33 cellular contexts compared by ENCODE assay signal in the genomic region with DNA sequence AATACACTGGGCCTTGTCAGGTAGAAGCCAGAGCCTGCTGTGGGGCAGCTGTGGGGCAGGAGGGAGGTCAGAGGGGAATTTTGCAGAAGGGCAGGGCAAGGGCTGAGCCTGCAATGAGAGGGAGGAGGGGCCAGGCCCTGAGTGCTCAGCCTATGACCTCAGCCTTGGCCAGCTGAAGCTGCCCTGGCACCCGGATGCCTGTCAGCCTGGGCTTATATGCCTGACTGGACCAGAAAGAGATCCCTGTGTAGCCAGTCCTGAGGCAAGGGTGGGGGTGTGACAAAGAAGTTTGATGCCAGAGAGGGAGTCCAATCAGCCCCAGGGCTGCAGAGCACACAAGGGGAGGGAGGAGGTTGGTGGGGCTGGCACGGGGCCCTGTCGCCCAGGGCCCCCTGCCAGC. TPM values are rescaled to one million over a fixed set of nuclear protein-coding genes. Genes with fewer than 3 reads are reported as not detected.
DNase-seq lines count a peak whose midpoint lies in the region; ATAC-seq, FAIRE-seq and TF ChIP-seq lines count a peak whose summit lies in the region.
"Had no signal": no experiment of that assay in that cellular context is flagged by ENCODE, and none has a peak within 500 bp of the region (broad histone marks: within the 10 kb centered on the region; RNA-seq: fewer than 3 reads in every experiment).

No MANE protein-coding gene starts in this region.

- H3K4me1 ChIP-seq in mammary epithelial cell (ENCODE audit: insufficient read depth, low read length) (peaks cover 6% of the 10 kb centered on the region), kidney (ENCODE audit: control insufficient read depth in 1 of 2, insufficient read depth in 1 of 2, low read depth in 1 of 2, low read length in 2 of 2) (peaks cover 0 to 3% of the 10 kb centered on the region in 2 donors)

- CTCF ChIA-PET in MCF 10A (lab: Yijun Ruan, JAX) = interaction anchor here (0.6 to 14.9 kb wide), 6 partner anchors 15 to 84 kb away, joined by 3 to 372 read pairs (median 4); partner anchors contain the start of gene RBM28
- CTCF ChIA-PET in mammary epithelial cell (lab: Charles Lee; ENCODE audit: low non-redundant PET) = interaction anchor here (1.1 kb wide), 1 partner anchor 36 kb away, joined by 6 read pairs; no protein-coding TSS in a partner anchor

- H4K20me1 ChIP-seq in mammary epithelial cell (ENCODE audit: insufficient read depth, low read length) = no peaks in the 10 kb centered on the region
- H4K20me1 ChIP-seq: BLaER1 had no signal

- dilution Hi-C loops in mammary epithelial cell (cut with HindIII; ENCODE audit: low sequenced_read_pairs) = no loop called here

- H3K36me3 ChIP-seq in mammary epithelial cell (ENCODE audit: insufficient read depth, low read length) = no peaks in the 10 kb centered on the region
- no peaks in the 10 kb centered on the region for H3K36me3 ChIP-seq in kidney (ENCODE audit: control insufficient read depth in 1 of 2, insufficient read depth in 2 of 2, low read length in 2 of 2)
- H3K36me3 ChIP-seq: BLaER1, lower lobe of right lung, SJSA1, upper lobe of left lung had no signal

- H3K4me3 Mint-ChIP-seq in MCF 10A (ENCODE audit: unreplicated experiment) = no peak overlapping the region
- no peak overlapping the region for H3K4me3 Mint-ChIP-seq in stimulated activated memory B cell treated with anti-CD40 and anti-IgM and Interleukin-4, amounts not matched to agents 10 μg/mL and 1 μg/mL and 100 μg/mL, for 72 hours
- H3K4me3 Mint-ChIP-seq in nephron progenitor cell = no peak overlapping the region
- H3K4me3 Mint-ChIP-seq: activated CD4-positive, alpha-beta T cell treated with anti-CD3 and anti-CD28 coated beads, Interleukin-2, amount 10 ng/mL, durations not matched to agents 24 days and 14 days; activated CD8-positive, alpha-beta memory T cell treated with anti-CD3 and anti-CD28 coated beads, Interleukin-2, amount 10 ng/mL, durations not matched to agents 7 days and 5 days; activated naive CD4-positive, alpha-beta T cell treated with anti-CD3 and anti-CD28 coated beads, Interleukin-2, amount 50 U/mL, for 24 hours; activated T-helper 1 cell treated with anti-CD3 and anti-CD28 coated beads, Interleukin-12 subunit alpha, Interleukin-12 subunit beta, Interleukin-2, Interleukin-4 antibody, amounts not matched to agents 30 ng/mL and 10 ng/mL and 1 ng/mL, durations not matched to agents 14 hours and 24 hours and 36 hours; GM23338; immature natural killer cell; stimulated activated naive CD8-positive, alpha-beta T cell treated with anti-CD3 and anti-CD28 coated beads, Interleukin-15, Interleukin-2, amounts not matched to agents 100 ng/mL and 50 ng/mL, for 24 hours; T-helper 17 cell had no signal

- H3K27ac ChIP-seq in mammary epithelial cell (ENCODE audit: insufficient read depth, low read depth, low read length) (no peak overlapping the region), kidney (ENCODE audit: low read depth in 2 of 2, low read length in 2 of 2) (no peak overlapping the region)
- H3K27ac ChIP-seq: BLaER1, dorsolateral prefrontal cortex, foreskin keratinocyte, hepatocyte, HL-60, lower lobe of right lung, SJSA1, upper lobe of left lung had no signal

- H3K9me3 ChIP-seq in mammary epithelial cell (replicated peaks; ENCODE audit: insufficient read depth, low read length) = no peaks in the 10 kb centered on the region
- no peaks in the 10 kb centered on the region for H3K9me3 ChIP-seq in kidney (ENCODE audit: control insufficient read depth in 1 of 2, low read length in 2 of 2)
- H3K9me3 ChIP-seq: BLaER1, lower lobe of right lung, SJSA1, upper lobe of left lung had no signal

- no peak overlapping the region for H2AFZ ChIP-seq in mammary epithelial cell (ENCODE audit: low read depth, low read length)
- H2AFZ ChIP-seq: GM23338, hepatocyte had no signal

- H3K79me2 ChIP-seq in mammary epithelial cell (ENCODE audit: insufficient read depth, low read length) = no peaks in the 10 kb centered on the region
- H3K79me2 ChIP-seq: hepatocyte had no signal

- DNase-seq in MCF 10A (ENCODE audit: unreplicated experiment) (peak; percentile 29), mammary epithelial cell (no peak), RKO (ENCODE audit: low spot score) (peak; percentile 65), kidney (peak; percentile 52), A172 (ENCODE audit: low spot score) (no peak), nephron progenitor cell (no peak), foreskin fibroblast (no peak)
- DNase-seq: activated CD4-positive, alpha-beta T cell treated with anti-CD3 and anti-CD28 coated beads, Interleukin-2, amount 10 ng/mL, durations not matched to agents 24 days and 14 days; activated CD8-positive, alpha-beta memory T cell treated with anti-CD3 and anti-CD28 coated beads, Interleukin-2, amount 10 ng/mL, durations not matched to agents 7 days and 5 days; aorta; central memory CD4-positive, alpha-beta T cell; COR-L47; dorsolateral prefrontal cortex; foreskin keratinocyte; immature natural killer cell; lower lobe of right lung; NCI-H1417; NCI-H2107; NCI-H526; OCI-M1; stimulated activated CD4-positive, alpha-beta T cell treated with anti-CD3 and anti-CD28 coated beads, Interleukin-4, amount 100 ng/mL, for 1 hour; T-helper 17 cell had no signal

- H3K4me3 ChIP-seq in mammary epithelial cell (replicated peaks in 1 of 3; ENCODE audit: insufficient read depth in 1 of 3, low read depth in 2 of 3, low read length in 3 of 3) (no peak overlapping the region), kidney (ENCODE audit: low read length in 2 of 2) (no peak overlapping the region), foreskin fibroblast (ENCODE audit: low read depth in 1 of 2, low read length in 2 of 2) (no peak overlapping the region)
- H3K4me3 ChIP-seq: BLaER1, dorsolateral prefrontal cortex, GM23338, hepatocyte, lower lobe of right lung, SJSA1, upper lobe of left lung had no signal

- intact Hi-C loops in MCF 10A (cut with micrococcal nuclease) (loop anchor here (10.0 kb wide), 1 partner anchor 829 kb away; no protein-coding TSS in a partner anchor), mammary epithelial cell (cut with micrococcal nuclease) (no loop called here), kidney (cut with DNase I) (no loop called here)

- H3K9ac ChIP-seq in mammary epithelial cell (ENCODE audit: insufficient read depth, low read length) (no peak overlapping the region), kidney (ENCODE audit: low read length in 2 of 2) (no peak overlapping the region)
- H3K9ac ChIP-seq: BLaER1 had no signal

- FAIRE-seq in kidney (lab: Jason Lieb, UNC) = no peak

- H3K27me3 Mint-ChIP-seq in MCF 10A (ENCODE audit: insufficient read depth, unreplicated experiment) = no peaks in the 10 kb centered on the region
- H3K27me3 Mint-ChIP-seq in stimulated activated memory B cell treated with anti-CD40 and anti-IgM and Interleukin-4, amounts not matched to agents 10 μg/mL and 1 μg/mL and 100 μg/mL, for 72 hours = no peaks in the 10 kb centered on the region
- H3K27me3 Mint-ChIP-seq in nephron progenitor cell (ENCODE audit: low read depth, poor library complexity) = peaks cover 33% of the 10 kb centered on the region
- H3K27me3 Mint-ChIP-seq: activated CD8-positive, alpha-beta memory T cell treated with anti-CD3 and anti-CD28 coated beads, Interleukin-2, amount 10 ng/mL, durations not matched to agents 7 days and 5 days; activated naive CD4-positive, alpha-beta T cell treated with anti-CD3 and anti-CD28 coated beads, Interleukin-2, amount 50 U/mL, for 24 hours; T-helper 17 cell had no signal

- ATAC-seq in stimulated activated memory B cell treated with anti-CD40 and anti-IgM and Interleukin-4, amounts not matched to agents 10 μg/mL and 1 μg/mL and 100 μg/mL, for 72 hours = peak; percentile 5
- ATAC-seq: activated CD8-positive, alpha-beta memory T cell treated with anti-CD3 and anti-CD28 coated beads, Interleukin-2, amount 10 ng/mL, durations not matched to agents 7 days and 5 days; foreskin keratinocyte; GM23338; lower lobe of right lung; T-helper 17 cell had no signal

- H3K4me1 Mint-ChIP-seq in MCF 10A (ENCODE audit: insufficient read depth, unreplicated experiment) = peaks cover 17% of the 10 kb centered on the region
- H3K4me1 Mint-ChIP-seq in stimulated activated memory B cell treated with anti-CD40 and anti-IgM and Interleukin-4, amounts not matched to agents 10 μg/mL and 1 μg/mL and 100 μg/mL, for 72 hours = peaks cover 9% of the 10 kb centered on the region
- peaks cover 32% of the 10 kb centered on the region for H3K4me1 Mint-ChIP-seq in nephron progenitor cell
- H3K4me1 Mint-ChIP-seq: activated CD4-positive, alpha-beta T cell treated with anti-CD3 and anti-CD28 coated beads, Interleukin-2, amount 10 ng/mL, durations not matched to agents 24 days and 14 days; activated CD8-positive, alpha-beta memory T cell treated with anti-CD3 and anti-CD28 coated beads, Interleukin-2, amount 10 ng/mL, durations not matched to agents 7 days and 5 days; activated naive CD4-positive, alpha-beta T cell treated with anti-CD3 and anti-CD28 coated beads, Interleukin-2, amount 50 U/mL, for 24 hours; immature natural killer cell had no signal

- H3K36me3 Mint-ChIP-seq in MCF 10A (ENCODE audit: insufficient read depth, unreplicated experiment) (no peaks in the 10 kb centered on the region), nephron progenitor cell (ENCODE audit: low read depth) (no peaks in the 10 kb centered on the region)
- H3K36me3 Mint-ChIP-seq in stimulated activated memory B cell treated with anti-CD40 and anti-IgM and Interleukin-4, amounts not matched to agents 10 μg/mL and 1 μg/mL and 100 μg/mL, for 72 hours = no peaks in the 10 kb centered on the region
- H3K36me3 Mint-ChIP-seq: activated CD8-positive, alpha-beta memory T cell treated with anti-CD3 and anti-CD28 coated beads, Interleukin-2, amount 10 ng/mL, durations not matched to agents 7 days and 5 days; activated naive CD4-positive, alpha-beta T cell treated with anti-CD3 and anti-CD28 coated beads, Interleukin-2, amount 50 U/mL, for 24 hours; immature natural killer cell had no signal

- no peaks in the 10 kb centered on the region for H3K9me3 Mint-ChIP-seq in MCF 10A (ENCODE audit: unreplicated experiment)
- no peaks in the 10 kb centered on the region for H3K9me3 Mint-ChIP-seq in stimulated activated memory B cell treated with anti-CD40 and anti-IgM and Interleukin-4, amounts not matched to agents 10 μg/mL and 1 μg/mL and 100 μg/mL, for 72 hours
- no peaks in the 10 kb centered on the region for H3K9me3 Mint-ChIP-seq in nephron progenitor cell
- H3K9me3 Mint-ChIP-seq: activated CD4-positive, alpha-beta T cell treated with anti-CD3 and anti-CD28 coated beads, Interleukin-2, amount 10 ng/mL, durations not matched to agents 24 days and 14 days; activated naive CD4-positive, alpha-beta T cell treated with anti-CD3 and anti-CD28 coated beads, Interleukin-2, amount 50 U/mL, for 24 hours; activated T-helper 1 cell treated with anti-CD3 and anti-CD28 coated beads, Interleukin-12 subunit alpha, Interleukin-12 subunit beta, Interleukin-2, Interleukin-4 antibody, amounts not matched to agents 30 ng/mL and 10 ng/mL and 1 ng/mL, durations not matched to agents 14 hours and 24 hours and 36 hours; GM23338; immature natural killer cell; stimulated activated naive CD8-positive, alpha-beta T cell treated with anti-CD3 and anti-CD28 coated beads, Interleukin-15, Interleukin-2, amounts not matched to agents 100 ng/mL and 50 ng/mL, for 24 hours had no signal

- 0% methylated on average over 1 of the region's 3 CpGs for WGBS in mammary epithelial cell (ENCODE audit: low coverage, missing lambda C conversion rate)

- no peak overlapping the region for H3K27ac Mint-ChIP-seq in MCF 10A (ENCODE audit: low read depth, unreplicated experiment)
- no peak overlapping the region for H3K27ac Mint-ChIP-seq in stimulated activated memory B cell treated with anti-CD40 and anti-IgM and Interleukin-4, amounts not matched to agents 10 μg/mL and 1 μg/mL and 100 μg/mL, for 72 hours
- no peak overlapping the region for H3K27ac Mint-ChIP-seq in nephron progenitor cell
- H3K27ac Mint-ChIP-seq: activated CD4-positive, alpha-beta T cell treated with anti-CD3 and anti-CD28 coated beads, Interleukin-2, amount 10 ng/mL, durations not matched to agents 24 days and 14 days; activated CD8-positive, alpha-beta memory T cell treated with anti-CD3 and anti-CD28 coated beads, Interleukin-2, amount 10 ng/mL, durations not matched to agents 7 days and 5 days; activated naive CD4-positive, alpha-beta T cell treated with anti-CD3 and anti-CD28 coated beads, Interleukin-2, amount 50 U/mL, for 24 hours; activated T-helper 1 cell treated with anti-CD3 and anti-CD28 coated beads, Interleukin-12 subunit alpha, Interleukin-12 subunit beta, Interleukin-2, Interleukin-4 antibody, amounts not matched to agents 30 ng/mL and 10 ng/mL and 1 ng/mL, durations not matched to agents 14 hours and 24 hours and 36 hours; GM23338; immature natural killer cell; stimulated activated naive CD8-positive, alpha-beta T cell treated with anti-CD3 and anti-CD28 coated beads, Interleukin-15, Interleukin-2, amounts not matched to agents 100 ng/mL and 50 ng/mL, for 24 hours; T-helper 17 cell had no signal

- POLR2A ChIA-PET in MCF 10A (lab: Yijun Ruan, JAX) = interaction anchor here (0.7 to 0.8 kb wide), 2 partner anchors 16 to 27 kb away, joined by 3 read pairs; no protein-coding TSS in a partner anchor

- H3K27me3 ChIP-seq in mammary epithelial cell (ENCODE audit: insufficient read depth, low read length) = no peaks in the 10 kb centered on the region
- H3K27me3 ChIP-seq: BLaER1, dorsolateral prefrontal cortex, SJSA1 had no signal

- no peak for TF ChIP-seq CTCF in MCF 10A (IDR thresholded peaks at IDR 0.05; ENCODE audit: unreplicated experiment)
- TF ChIP-seq CTCF in mammary epithelial cell (conservative IDR thresholded peaks at IDR 0.05 in 1 of 2, IDR thresholded peaks at IDR 0.05 in 1 of 2; ENCODE audit: extremely low read depth in 1 of 2, insufficient read depth in 1 of 2, low read depth in 1 of 2, low read length in 2 of 2) = no peak
- TF ChIP-seq CTCF in kidney (IDR thresholded peaks at IDR 0.05; ENCODE audit: borderline replicate concordance, extremely low read depth, insufficient read depth) = no peak
- TF ChIP-seq CTCF in nephron progenitor cell (IDR thresholded peaks at IDR 0.05) = no peak
- TF ChIP-seq CTCF in foreskin fibroblast (IDR thresholded peaks at IDR 0.05; ENCODE audit: low read depth, low read length) = no peak

- in situ Hi-C loops in mammary epithelial cell (cut with MboI; ENCODE audit: low sequenced_read_pairs in 2 of 2) = loop anchor here (5.0 kb wide), 1 partner anchor 36 kb away; no protein-coding TSS in a partner anchor

- no peak overlapping the region for H3K4me2 ChIP-seq in mammary epithelial cell (ENCODE audit: insufficient read depth, low read depth, low read length)
- H3K4me2 ChIP-seq: GM23338, hepatocyte had no signal

- no TSS peak for BruUV-seq in MCF 10A (replicated peaks; lab: Mats Ljungman, UMichigan)
- BruUV-seq in mammary epithelial cell (replicated peaks; lab: Mats Ljungman, UMichigan) = no TSS peak

RNA-seq across cellular contexts. Expression of gene PRRT4, which starts 22.3 kb away (rescaled TPM):
- total RNA-seq in MCF 10A (2022) (not detected in 2 replicates), mammary epithelial cell (under 1 TPM; 0.17 to 0.47 TPM), kidney (not detected)
- polyA plus RNA-seq in mammary epithelial cell (0.26 TPM), kidney (ENCODE audit: insufficient read depth, low read depth, low replicate concordance) (not detected)
- not detected for polyA minus RNA-seq in mammary epithelial cell
- 0.10 and 1.6 TPM in 2 replicates for total RNA-seq in A172 (2014; rRNA removed; shearing (Covaris generic))
- total RNA-seq: M059J, SJSA1 had no signal

RNA-seq across cellular contexts. Expression of gene IMPDH1, which starts 26.0 kb away (rescaled TPM):
- total RNA-seq in MCF 10A (2022) = 66.4 and 74.0 TPM in 2 replicates
- total RNA-seq in mammary epithelial cell = 10 to 100 TPM; 50.5 to 92.3 TPM
- 70.6 TPM for polyA plus RNA-seq in mammary epithelial cell
- polyA minus RNA-seq in mammary epithelial cell = 144 TPM
- 40.3 TPM for total RNA-seq in kidney
- polyA plus RNA-seq in kidney (ENCODE audit: insufficient read depth, low read depth, low replicate concordance) = 20.9 TPM
- total RNA-seq in A172 (2014; rRNA removed; shearing (Covaris generic)) = 77.8 and 78.1 TPM in 2 replicates

RNA-seq across cellular contexts. Expression of gene RBM28, which starts 40.1 kb away (rescaled TPM):
- 61.5 and 63.8 TPM in 2 replicates for total RNA-seq in MCF 10A (2022)
- total RNA-seq in mammary epithelial cell = 10 to 100 TPM; 10.7 to 46.9 TPM
- 20.8 TPM for polyA plus RNA-seq in mammary epithelial cell
- polyA minus RNA-seq in mammary epithelial cell = 6.0 TPM
- total RNA-seq in kidney = 35.2 TPM
- 11.5 TPM for polyA plus RNA-seq in kidney (ENCODE audit: insufficient read depth, low read depth, low replicate concordance)
- 15.8 and 19.3 TPM in 2 replicates for total RNA-seq in A172 (2014; rRNA removed; shearing (Covaris generic))

Comparison
In these comparisons a context has a peak if more than half of its experiments do, and no peak if none do; other contexts are left out.
1. DNase-seq: peak in MCF 10A (single experiment), RKO (single experiment) and kidney (single experiment); none in mammary epithelial cell (single experiment), A172 (single experiment), nephron progenitor cell (single experiment) and foreskin fibroblast (0 of 2).